Comparison of ENCODE assay signal across 1 cellular context in genomic region chr5:54514841-54515432, GRCh38.
TF ChIP-seq lines count a peak whose summit lies in the region.

No MANE protein-coding gene starts in this region.

TF ChIP-seq in HepG2, 621 proteins besides CTCF, POLR2A, EP300 and RAD21 (continued from another document):
- no peak for TF ChIP-seq ZBTB39 (CRISPR knock-in tag; IDR thresholded peaks at IDR 0.05)
- no peak for TF ChIP-seq ZNF10 (CRISPR knock-in tag; IDR thresholded peaks at IDR 0.05; ENCODE audit: borderline replicate concordance, low read depth)
- TF ChIP-seq RAD51 (IDR thresholded peaks at IDR 0.05; ENCODE audit: borderline replicate concordance) = no peak
- no peak for TF ChIP-seq ZNF576 (CRISPR knock-in tag; IDR thresholded peaks at IDR 0.05)
- TF ChIP-seq EZH2 (conservative IDR thresholded peaks at IDR 0.05; ENCODE audit: low read depth, low read length) = no peak
- TF ChIP-seq ARNT (IDR thresholded peaks at IDR 0.05) = no peak
- no peak for TF ChIP-seq STAT5B (CRISPR knock-in tag; IDR thresholded peaks at IDR 0.05)
- no peak for TF ChIP-seq MYNN (CRISPR knock-in tag; IDR thresholded peaks at IDR 0.05; ENCODE audit: low read depth)
- no peak for TF ChIP-seq NFE2L2 (IDR thresholded peaks at IDR 0.05; ENCODE audit: low read length)
- no peak for TF ChIP-seq SSRP1 (CRISPR knock-in tag; IDR thresholded peaks at IDR 0.05)
- TF ChIP-seq, protein P1, sequence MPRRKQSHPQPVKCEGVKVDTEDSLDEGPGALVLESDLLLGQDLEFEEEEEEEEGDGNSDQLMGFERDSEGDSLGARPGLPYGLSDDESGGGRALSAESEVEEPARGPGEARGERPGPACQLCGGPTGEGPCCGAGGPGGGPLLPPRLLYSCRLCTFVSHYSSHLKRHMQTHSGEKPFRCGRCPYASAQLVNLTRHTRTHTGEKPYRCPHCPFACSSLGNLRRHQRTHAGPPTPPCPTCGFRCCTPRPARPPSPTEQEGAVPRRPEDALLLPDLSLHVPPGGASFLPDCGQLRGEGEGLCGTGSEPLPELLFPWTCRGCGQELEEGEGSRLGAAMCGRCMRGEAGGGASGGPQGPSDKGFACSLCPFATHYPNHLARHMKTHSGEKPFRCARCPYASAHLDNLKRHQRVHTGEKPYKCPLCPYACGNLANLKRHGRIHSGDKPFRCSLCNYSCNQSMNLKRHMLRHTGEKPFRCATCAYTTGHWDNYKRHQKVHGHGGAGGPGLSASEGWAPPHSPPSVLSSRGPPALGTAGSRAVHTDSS (CRISPR knock-in tag; conservative IDR thresholded peaks at IDR 0.05) = no peak
- TF ChIP-seq ZNF839 (CRISPR knock-in tag; IDR thresholded peaks at IDR 0.05; ENCODE audit: borderline replicate concordance) = no peak
- no peak for TF ChIP-seq PHF21A (CRISPR knock-in tag; IDR thresholded peaks at IDR 0.05)
- no peak for TF ChIP-seq PRMT3 (CRISPR knock-in tag; IDR thresholded peaks at IDR 0.05; ENCODE audit: borderline replicate concordance, low read depth)
- no peak for TF ChIP-seq ZNF713 (CRISPR knock-in tag; IDR thresholded peaks at IDR 0.05)
- TF ChIP-seq MIER2 (CRISPR knock-in tag; IDR thresholded peaks at IDR 0.05) = no peak
- TF ChIP-seq MNT (IDR thresholded peaks at IDR 0.05) = no peak
